Comparison of ENCODE assay signal across 9 cellular contexts in genomic region chr17:27247071-27247957, GRCh38. TPM values are rescaled to one million over a fixed set of nuclear protein-coding genes. Genes with fewer than 3 reads are reported as not detected.
DNase-seq lines count a peak whose midpoint lies in the region; ATAC-seq and TF ChIP-seq lines count a peak whose summit lies in the region.
"Had no signal": no experiment of that assay in that cellular context is flagged by ENCODE, and none has a peak within 500 bp of the region (broad histone marks: within the 10 kb centered on the region; RNA-seq: fewer than 3 reads in every experiment).

No MANE protein-coding gene starts in this region.

- no peak for ATAC-seq in GM19324 (IDR thresholded peaks at IDR 0.05; ENCODE audit: low FRiP score, unreplicated experiment)
- no peak for ATAC-seq in HG03565 (IDR thresholded peaks at IDR 0.05; ENCODE audit: unreplicated experiment)
- ATAC-seq in GM21737 (IDR thresholded peaks at IDR 0.05; ENCODE audit: unreplicated experiment), result no peak

- H3K9ac ChIP-seq in duodenal mucosa (ENCODE audit: low read depth in 1 of 2, low read length in 2 of 2), result no peak overlapping the region

- H3K9me3 ChIP-seq in duodenal mucosa (ENCODE audit: control insufficient read depth in 1 of 2, low read length in 2 of 2), result no peaks in the 10 kb centered on the region

- H3K4me3 ChIP-seq in duodenal mucosa (ENCODE audit: low read depth in 1 of 2, low read length in 2 of 2), result no peak overlapping the region

- peak overlapping the region in 6 of 7 donors; percentile 3 to 92 (median 82) for H3K27ac Mint-ChIP-seq in CD14-positive monocyte

- peak overlapping the region; percentile 21 for H3K27ac ChIP-seq in duodenal mucosa (ENCODE audit: low read depth, low read length)

- H3K27me3 ChIP-seq in duodenal mucosa (ENCODE audit: control insufficient read depth in 1 of 2, insufficient read depth in 2 of 2, low read length in 2 of 2), result no peaks in the 10 kb centered on the region

- DNase-seq in CD14-positive monocyte (ENCODE audit: low spot score) (no peak), NCI-H69 (lab: John Stamatoyannopoulos, UW) (peak; percentile 54), mucosa of gallbladder (ENCODE audit: low spot score) (peak; percentile 95), KBM-7 (no peak)
- DNase-seq: activated T-cell treated with anti-CD3 and anti-CD28 coated beads, Interleukin-2, amount 50 U/mL, for 1 hour had no signal

- peaks cover 0 to 2% (median under 1%) of the 10 kb centered on the region in 3 donors for H3K27me3 Mint-ChIP-seq in CD14-positive monocyte (ENCODE audit: low read depth in 3 of 3)

- H3K36me3 Mint-ChIP-seq in CD14-positive monocyte, result no peaks in the 10 kb centered on the region

- no peak overlapping the region for H3K4me3 Mint-ChIP-seq in CD14-positive monocyte

- no peak for TF ChIP-seq CTCF in CD14-positive monocyte (IDR thresholded peaks at IDR 0.05)

- peaks cover 0 to 4% (median 0%) of the 10 kb centered on the region in 7 donors for H3K9me3 Mint-ChIP-seq in CD14-positive monocyte

- peaks cover 55% of the 10 kb centered on the region for H3K4me1 Mint-ChIP-seq in CD14-positive monocyte

- in situ Hi-C loops in KBM-7 (cut with MboI; ENCODE audit: low pct_unique_long_range_greater_than_20kb, low sequenced_read_pairs), result no loop called here

- no peaks in the 10 kb centered on the region for H3K36me3 ChIP-seq in duodenal mucosa (ENCODE audit: control insufficient read depth in 1 of 2, insufficient read depth in 2 of 2, low read length in 2 of 2)

- intact Hi-C loops in CD14-positive monocyte (cut with micrococcal nuclease), result loop anchor here (5.0 to 10.0 kb wide), 2 partner anchors 35 to 387 kb away; partner anchors contain the start of gene LGALS9 (in 1 of the 2)

- peaks cover 26 to 30% of the 10 kb centered on the region in 2 donors for H3K4me1 ChIP-seq in duodenal mucosa (ENCODE audit: control insufficient read depth in 1 of 2, insufficient read depth in 2 of 2, low read length in 2 of 2)

RNA-seq across cellular contexts. Expression of gene WSB1, which starts 46.6 kb away (rescaled TPM):
- polyA plus RNA-seq in CD14-positive monocyte, result 100 to 1,000 TPM; 220 to 368 TPM
- total RNA-seq in mucosa of gallbladder, result 177 TPM

Comparison
In these comparisons a context has a peak if more than half of its experiments do, and no peak if none do; other contexts are left out.
1. DNase-seq: peak in NCI-H69 (single experiment) and mucosa of gallbladder (single experiment); none in CD14-positive monocyte (single experiment) and KBM-7 (single experiment).